In the genomic region with DNA sequence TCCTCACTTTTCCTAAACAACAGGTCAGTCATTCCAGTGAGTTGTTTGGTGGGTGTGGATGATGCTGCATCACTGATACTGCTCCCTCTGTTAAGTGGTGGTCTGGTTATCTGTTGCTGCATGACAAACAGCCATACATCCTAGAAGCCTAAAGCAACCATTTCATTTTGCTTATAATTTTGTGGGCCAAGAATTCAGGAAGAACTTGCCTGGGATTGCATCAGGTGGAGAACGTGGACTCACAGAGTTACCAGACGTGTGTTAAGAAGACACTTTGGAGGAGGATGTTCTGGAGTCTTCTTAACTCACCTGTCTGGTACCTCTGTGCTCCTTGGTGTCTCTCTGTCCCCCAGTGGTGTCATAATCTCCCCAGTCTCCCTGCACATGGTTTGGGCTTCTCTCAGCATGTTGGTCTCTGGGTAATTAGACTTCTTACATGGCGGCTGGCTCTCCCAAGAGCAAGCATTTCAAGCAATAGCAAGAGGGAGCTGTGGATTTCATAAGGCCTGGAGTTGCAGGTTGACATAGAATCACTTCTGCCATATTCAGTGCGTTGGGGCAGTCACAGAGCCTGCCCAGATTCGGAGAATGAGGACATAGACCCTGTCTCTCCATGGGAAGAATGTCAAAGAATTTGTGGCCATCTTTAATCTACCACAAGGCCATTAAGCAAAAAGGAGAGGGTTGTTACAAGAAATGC, we compare ENCODE assay signal across 1 cellular context.
TF ChIP-seq lines count a peak whose summit lies in the region.

No MANE protein-coding gene starts in this region.

TF ChIP-seq in WTC11, 78 proteins besides CTCF, POLR2A, EP300 and RAD21 (continued from another document):
- TF ChIP-seq, protein P1, sequence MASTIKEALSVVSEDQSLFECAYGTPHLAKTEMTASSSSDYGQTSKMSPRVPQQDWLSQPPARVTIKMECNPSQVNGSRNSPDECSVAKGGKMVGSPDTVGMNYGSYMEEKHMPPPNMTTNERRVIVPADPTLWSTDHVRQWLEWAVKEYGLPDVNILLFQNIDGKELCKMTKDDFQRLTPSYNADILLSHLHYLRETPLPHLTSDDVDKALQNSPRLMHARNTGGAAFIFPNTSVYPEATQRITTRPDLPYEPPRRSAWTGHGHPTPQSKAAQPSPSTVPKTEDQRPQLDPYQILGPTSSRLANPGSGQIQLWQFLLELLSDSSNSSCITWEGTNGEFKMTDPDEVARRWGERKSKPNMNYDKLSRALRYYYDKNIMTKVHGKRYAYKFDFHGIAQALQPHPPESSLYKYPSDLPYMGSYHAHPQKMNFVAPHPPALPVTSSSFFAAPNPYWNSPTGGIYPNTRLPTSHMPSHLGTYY (CRISPR knock-in tag; IDR thresholded peaks at IDR 0.05): no peak
- TF ChIP-seq ZNF263 (CRISPR knock-in tag; IDR thresholded peaks at IDR 0.05; ENCODE audit: low read depth): no peak
- TF ChIP-seq, protein P2, sequence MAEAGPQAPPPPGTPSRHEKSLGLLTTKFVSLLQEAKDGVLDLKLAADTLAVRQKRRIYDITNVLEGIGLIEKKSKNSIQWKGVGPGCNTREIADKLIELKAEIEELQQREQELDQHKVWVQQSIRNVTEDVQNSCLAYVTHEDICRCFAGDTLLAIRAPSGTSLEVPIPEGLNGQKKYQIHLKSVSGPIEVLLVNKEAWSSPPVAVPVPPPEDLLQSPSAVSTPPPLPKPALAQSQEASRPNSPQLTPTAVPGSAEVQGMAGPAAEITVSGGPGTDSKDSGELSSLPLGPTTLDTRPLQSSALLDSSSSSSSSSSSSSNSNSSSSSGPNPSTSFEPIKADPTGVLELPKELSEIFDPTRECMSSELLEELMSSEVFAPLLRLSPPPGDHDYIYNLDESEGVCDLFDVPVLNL (CRISPR knock-in tag; IDR thresholded peaks at IDR 0.05; ENCODE audit: borderline replicate concordance, low read depth): no peak
- no peak for TF ChIP-seq PRRX2 (CRISPR knock-in tag; IDR thresholded peaks at IDR 0.05)
- TF ChIP-seq, protein P3, sequence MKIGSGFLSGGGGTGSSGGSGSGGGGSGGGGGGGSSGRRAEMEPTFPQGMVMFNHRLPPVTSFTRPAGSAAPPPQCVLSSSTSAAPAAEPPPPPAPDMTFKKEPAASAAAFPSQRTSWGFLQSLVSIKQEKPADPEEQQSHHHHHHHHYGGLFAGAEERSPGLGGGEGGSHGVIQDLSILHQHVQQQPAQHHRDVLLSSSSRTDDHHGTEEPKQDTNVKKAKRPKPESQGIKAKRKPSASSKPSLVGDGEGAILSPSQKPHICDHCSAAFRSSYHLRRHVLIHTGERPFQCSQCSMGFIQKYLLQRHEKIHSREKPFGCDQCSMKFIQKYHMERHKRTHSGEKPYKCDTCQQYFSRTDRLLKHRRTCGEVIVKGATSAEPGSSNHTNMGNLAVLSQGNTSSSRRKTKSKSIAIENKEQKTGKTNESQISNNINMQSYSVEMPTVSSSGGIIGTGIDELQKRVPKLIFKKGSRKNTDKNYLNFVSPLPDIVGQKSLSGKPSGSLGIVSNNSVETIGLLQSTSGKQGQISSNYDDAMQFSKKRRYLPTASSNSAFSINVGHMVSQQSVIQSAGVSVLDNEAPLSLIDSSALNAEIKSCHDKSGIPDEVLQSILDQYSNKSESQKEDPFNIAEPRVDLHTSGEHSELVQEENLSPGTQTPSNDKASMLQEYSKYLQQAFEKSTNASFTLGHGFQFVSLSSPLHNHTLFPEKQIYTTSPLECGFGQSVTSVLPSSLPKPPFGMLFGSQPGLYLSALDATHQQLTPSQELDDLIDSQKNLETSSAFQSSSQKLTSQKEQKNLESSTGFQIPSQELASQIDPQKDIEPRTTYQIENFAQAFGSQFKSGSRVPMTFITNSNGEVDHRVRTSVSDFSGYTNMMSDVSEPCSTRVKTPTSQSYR (CRISPR knock-in tag; IDR thresholded peaks at IDR 0.05): no peak
- TF ChIP-seq, protein P4, sequence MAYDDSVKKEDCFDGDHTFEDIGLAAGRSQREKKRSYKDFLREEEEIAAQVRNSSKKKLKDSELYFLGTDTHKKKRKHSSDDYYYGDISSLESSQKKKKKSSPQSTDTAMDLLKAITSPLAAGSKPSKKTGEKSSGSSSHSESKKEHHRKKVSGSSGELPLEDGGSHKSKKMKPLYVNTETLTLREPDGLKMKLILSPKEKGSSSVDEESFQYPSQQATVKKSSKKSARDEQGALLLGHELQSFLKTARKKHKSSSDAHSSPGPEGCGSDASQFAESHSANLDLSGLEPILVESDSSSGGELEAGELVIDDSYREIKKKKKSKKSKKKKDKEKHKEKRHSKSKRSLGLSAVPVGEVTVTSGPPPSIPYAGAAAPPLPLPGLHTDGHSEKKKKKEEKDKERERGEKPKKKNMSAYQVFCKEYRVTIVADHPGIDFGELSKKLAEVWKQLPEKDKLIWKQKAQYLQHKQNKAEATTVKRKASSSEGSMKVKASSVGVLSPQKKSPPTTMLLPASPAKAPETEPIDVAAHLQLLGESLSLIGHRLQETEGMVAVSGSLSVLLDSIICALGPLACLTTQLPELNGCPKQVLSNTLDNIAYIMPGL (CRISPR knock-in tag; IDR thresholded peaks at IDR 0.05): no peak
